1 cellular context compared by ENCODE assay signal in the genomic region with DNA sequence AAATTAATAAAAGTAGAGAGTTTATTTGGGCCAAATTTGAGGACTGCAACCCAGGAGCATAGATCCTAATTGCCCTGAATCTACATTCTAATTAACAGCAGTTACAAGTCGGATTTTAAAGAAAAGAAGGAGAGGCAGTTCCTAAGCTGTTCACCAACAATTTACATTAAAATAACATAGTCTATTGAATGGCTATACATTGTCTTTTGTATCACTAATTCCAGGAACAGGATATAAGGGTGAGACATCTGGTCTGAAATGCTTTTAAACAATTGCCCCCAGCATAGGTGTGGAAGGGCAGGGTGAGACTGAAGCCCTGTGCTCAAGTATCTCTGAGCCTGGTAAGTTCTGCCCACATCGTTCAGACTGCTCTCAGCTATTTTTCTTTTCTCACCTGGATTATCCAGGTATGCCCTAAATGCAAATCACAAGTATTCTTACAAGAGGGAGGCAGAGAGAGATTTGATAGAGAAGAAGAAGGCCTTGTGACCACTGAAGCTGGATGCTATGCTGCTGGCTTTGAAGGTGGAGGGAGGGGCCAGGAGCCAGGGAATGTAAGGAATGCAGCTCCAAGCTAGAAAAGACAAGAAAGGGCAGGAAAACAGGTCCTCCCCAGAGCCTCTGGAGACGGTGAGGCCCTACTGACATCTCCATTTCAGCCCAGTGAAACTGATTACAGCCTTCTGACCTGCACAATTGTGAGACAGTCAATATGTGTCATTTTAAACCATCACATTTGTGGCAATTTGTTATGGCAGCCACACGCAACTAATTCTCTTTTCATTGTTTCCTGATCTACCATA.
A peak's percentile ranks its signal among the peaks of the same experiment; 100 is the strongest.
TF ChIP-seq lines count a peak whose summit lies in the region.

No MANE protein-coding gene starts in this region.

TF ChIP-seq in HepG2, 621 proteins besides CTCF, POLR2A, EP300 and RAD21 (continued from another document and continues in another):
- no peak for TF ChIP-seq REST (IDR thresholded peaks at IDR 0.05; ENCODE audit: borderline replicate concordance in 1 of 2, low read depth in 1 of 2, low read length in 2 of 2)
- TF ChIP-seq, protein P1, sequence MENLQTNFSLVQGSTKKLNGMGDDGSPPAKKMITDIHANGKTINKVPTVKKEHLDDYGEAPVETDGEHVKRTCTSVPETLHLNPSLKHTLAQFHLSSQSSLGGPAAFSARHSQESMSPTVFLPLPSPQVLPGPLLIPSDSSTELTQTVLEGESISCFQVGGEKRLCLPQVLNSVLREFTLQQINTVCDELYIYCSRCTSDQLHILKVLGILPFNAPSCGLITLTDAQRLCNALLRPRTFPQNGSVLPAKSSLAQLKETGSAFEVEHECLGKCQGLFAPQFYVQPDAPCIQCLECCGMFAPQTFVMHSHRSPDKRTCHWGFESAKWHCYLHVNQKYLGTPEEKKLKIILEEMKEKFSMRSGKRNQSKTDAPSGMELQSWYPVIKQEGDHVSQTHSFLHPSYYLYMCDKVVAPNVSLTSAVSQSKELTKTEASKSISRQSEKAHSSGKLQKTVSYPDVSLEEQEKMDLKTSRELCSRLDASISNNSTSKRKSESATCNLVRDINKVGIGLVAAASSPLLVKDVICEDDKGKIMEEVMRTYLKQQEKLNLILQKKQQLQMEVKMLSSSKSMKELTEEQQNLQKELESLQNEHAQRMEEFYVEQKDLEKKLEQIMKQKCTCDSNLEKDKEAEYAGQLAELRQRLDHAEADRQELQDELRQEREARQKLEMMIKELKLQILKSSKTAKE (CRISPR knock-in tag; IDR thresholded peaks at IDR 0.05; ENCODE audit: borderline replicate concordance), result no peak
- 0 out of 2 replicates have a peak, but pooled peaks have one; percentile 42 for TF ChIP-seq PHF21A (CRISPR knock-in tag; IDR thresholded peaks at IDR 0.05)
- no peak for TF ChIP-seq FOSL2 (CRISPR knock-in tag; IDR thresholded peaks at IDR 0.05)
- no peak for TF ChIP-seq KLF6 (CRISPR knock-in tag; IDR thresholded peaks at IDR 0.05)
- TF ChIP-seq ATF1 (CRISPR knock-in tag; IDR thresholded peaks at IDR 0.05), result no peak
- no peak for TF ChIP-seq ZNF646 (CRISPR knock-in tag; IDR thresholded peaks at IDR 0.05)
- no peak for TF ChIP-seq ZKSCAN8 (CRISPR knock-in tag; IDR thresholded peaks at IDR 0.05; ENCODE audit: borderline replicate concordance)
- TF ChIP-seq RXRA (CRISPR knock-in tag; IDR thresholded peaks at IDR 0.05), result no peak
- TF ChIP-seq PHF20 (CRISPR knock-in tag; IDR thresholded peaks at IDR 0.05), result no peak
- no peak for TF ChIP-seq NFYB (CRISPR knock-in tag; IDR thresholded peaks at IDR 0.05)
- TF ChIP-seq, protein P2, sequence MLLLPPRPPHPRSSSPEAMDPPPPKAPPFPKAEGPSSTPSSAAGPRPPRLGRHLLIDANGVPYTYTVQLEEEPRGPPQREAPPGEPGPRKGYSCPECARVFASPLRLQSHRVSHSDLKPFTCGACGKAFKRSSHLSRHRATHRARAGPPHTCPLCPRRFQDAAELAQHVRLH (CRISPR knock-in tag; IDR thresholded peaks at IDR 0.05; ENCODE audit: borderline replicate concordance, low read depth), result no peak
- peak; percentile 49; the same call in 1 of the 2 replicates for TF ChIP-seq FOXO1 (CRISPR knock-in tag; IDR thresholded peaks at IDR 0.05)
- TF ChIP-seq TBX2 (CRISPR knock-in tag; IDR thresholded peaks at IDR 0.05; ENCODE audit: borderline replicate concordance), result 0 out of 2 replicates have a peak, but pooled peaks have one; percentile 20
- TF ChIP-seq, protein P3, sequence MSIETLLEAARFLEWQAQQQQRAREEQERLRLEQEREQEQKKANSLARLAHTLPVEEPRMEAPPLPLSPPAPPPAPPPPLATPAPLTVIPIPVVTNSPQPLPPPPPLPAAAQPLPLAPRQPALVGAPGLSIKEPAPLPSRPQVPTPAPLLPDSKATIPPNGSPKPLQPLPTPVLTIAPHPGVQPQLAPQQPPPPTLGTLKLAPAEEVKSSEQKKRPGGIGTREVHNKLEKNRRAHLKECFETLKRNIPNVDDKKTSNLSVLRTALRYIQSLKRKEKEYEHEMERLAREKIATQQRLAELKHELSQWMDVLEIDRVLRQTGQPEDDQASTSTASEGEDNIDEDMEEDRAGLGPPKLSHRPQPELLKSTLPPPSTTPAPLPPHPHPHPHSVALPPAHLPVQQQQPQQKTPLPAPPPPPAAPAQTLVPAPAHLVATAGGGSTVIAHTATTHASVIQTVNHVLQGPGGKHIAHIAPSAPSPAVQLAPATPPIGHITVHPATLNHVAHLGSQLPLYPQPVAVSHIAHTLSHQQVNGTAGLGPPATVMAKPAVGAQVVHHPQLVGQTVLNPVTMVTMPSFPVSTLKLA (IDR thresholded peaks at IDR 0.05), result no peak
- peak; percentile 68; the same call in 1 of the 2 replicates for TF ChIP-seq ZNF12 (CRISPR knock-in tag; IDR thresholded peaks at IDR 0.05)
- peak; percentile 10; the same call in 1 of the 2 replicates for TF ChIP-seq RARA (CRISPR knock-in tag; IDR thresholded peaks at IDR 0.05)
- 0 out of 2 replicates have a peak, but pooled peaks have one; percentile 24 for TF ChIP-seq ERF (CRISPR knock-in tag; IDR thresholded peaks at IDR 0.05)
- no peak for TF ChIP-seq MTF2 (CRISPR knock-in tag; IDR thresholded peaks at IDR 0.05; ENCODE audit: borderline replicate concordance)
- TF ChIP-seq ZNF549 (CRISPR knock-in tag; IDR thresholded peaks at IDR 0.05), result no peak
- TF ChIP-seq, protein P4, sequence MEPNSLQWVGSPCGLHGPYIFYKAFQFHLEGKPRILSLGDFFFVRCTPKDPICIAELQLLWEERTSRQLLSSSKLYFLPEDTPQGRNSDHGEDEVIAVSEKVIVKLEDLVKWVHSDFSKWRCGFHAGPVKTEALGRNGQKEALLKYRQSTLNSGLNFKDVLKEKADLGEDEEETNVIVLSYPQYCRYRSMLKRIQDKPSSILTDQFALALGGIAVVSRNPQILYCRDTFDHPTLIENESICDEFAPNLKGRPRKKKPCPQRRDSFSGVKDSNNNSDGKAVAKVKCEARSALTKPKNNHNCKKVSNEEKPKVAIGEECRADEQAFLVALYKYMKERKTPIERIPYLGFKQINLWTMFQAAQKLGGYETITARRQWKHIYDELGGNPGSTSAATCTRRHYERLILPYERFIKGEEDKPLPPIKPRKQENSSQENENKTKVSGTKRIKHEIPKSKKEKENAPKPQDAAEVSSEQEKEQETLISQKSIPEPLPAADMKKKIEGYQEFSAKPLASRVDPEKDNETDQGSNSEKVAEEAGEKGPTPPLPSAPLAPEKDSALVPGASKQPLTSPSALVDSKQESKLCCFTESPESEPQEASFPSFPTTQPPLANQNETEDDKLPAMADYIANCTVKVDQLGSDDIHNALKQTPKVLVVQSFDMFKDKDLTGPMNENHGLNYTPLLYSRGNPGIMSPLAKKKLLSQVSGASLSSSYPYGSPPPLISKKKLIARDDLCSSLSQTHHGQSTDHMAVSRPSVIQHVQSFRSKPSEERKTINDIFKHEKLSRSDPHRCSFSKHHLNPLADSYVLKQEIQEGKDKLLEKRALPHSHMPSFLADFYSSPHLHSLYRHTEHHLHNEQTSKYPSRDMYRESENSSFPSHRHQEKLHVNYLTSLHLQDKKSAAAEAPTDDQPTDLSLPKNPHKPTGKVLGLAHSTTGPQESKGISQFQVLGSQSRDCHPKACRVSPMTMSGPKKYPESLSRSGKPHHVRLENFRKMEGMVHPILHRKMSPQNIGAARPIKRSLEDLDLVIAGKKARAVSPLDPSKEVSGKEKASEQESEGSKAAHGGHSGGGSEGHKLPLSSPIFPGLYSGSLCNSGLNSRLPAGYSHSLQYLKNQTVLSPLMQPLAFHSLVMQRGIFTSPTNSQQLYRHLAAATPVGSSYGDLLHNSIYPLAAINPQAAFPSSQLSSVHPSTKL (CRISPR knock-in tag; IDR thresholded peaks at IDR 0.05), result peak; percentile 50
- no peak for TF ChIP-seq TFAP4 (IDR thresholded peaks at IDR 0.05; ENCODE audit: borderline replicate concordance, low read depth)
- TF ChIP-seq, protein P5, sequence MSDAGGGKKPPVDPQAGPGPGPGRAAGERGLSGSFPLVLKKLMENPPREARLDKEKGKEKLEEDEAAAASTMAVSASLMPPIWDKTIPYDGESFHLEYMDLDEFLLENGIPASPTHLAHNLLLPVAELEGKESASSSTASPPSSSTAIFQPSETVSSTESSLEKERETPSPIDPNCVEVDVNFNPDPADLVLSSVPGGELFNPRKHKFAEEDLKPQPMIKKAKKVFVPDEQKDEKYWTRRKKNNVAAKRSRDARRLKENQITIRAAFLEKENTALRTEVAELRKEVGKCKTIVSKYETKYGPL (CRISPR knock-in tag; IDR thresholded peaks at IDR 0.05), result no peak
- TF ChIP-seq ZNF121 (CRISPR knock-in tag; IDR thresholded peaks at IDR 0.05), result 0 out of 2 replicates have a peak, but pooled peaks have one; percentile 28
- TF ChIP-seq ZNF737 (CRISPR knock-in tag; IDR thresholded peaks at IDR 0.05; ENCODE audit: borderline replicate concordance), result no peak
- TF ChIP-seq SETDB1 (CRISPR knock-in tag; IDR thresholded peaks at IDR 0.05; ENCODE audit: borderline replicate concordance), result no peak
- TF ChIP-seq HMG20B (CRISPR knock-in tag; conservative IDR thresholded peaks at IDR 0.05), result no peak; the same call in 1 of the 2 replicates
- no peak for TF ChIP-seq HNRNPH1 (optimal IDR thresholded peaks at IDR 0.05; ENCODE audit: low read depth, low read length)
- TF ChIP-seq ZNF777 (CRISPR knock-in tag; IDR thresholded peaks at IDR 0.05), result no peak
- TF ChIP-seq SAP130 (CRISPR knock-in tag; IDR thresholded peaks at IDR 0.05; ENCODE audit: low read depth), result 0 out of 2 replicates have a peak, but pooled peaks have one; percentile 22
- TF ChIP-seq ZNF703 (CRISPR knock-in tag; IDR thresholded peaks at IDR 0.05; ENCODE audit: borderline replicate concordance), result no peak
- TF ChIP-seq GATAD2A (CRISPR knock-in tag; IDR thresholded peaks at IDR 0.05), result peak; percentile 32; the same call in 1 of the 2 replicates
- no peak for TF ChIP-seq LCORL (IDR thresholded peaks at IDR 0.05)
- TF ChIP-seq LCORL (CRISPR knock-in tag; IDR thresholded peaks at IDR 0.05), result no peak
- TF ChIP-seq CEBPB (IDR thresholded peaks at IDR 0.05; ENCODE audit: borderline replicate concordance, low read depth, low read length), result no peak
- peak; percentile 41; the same call in 1 of the 2 replicates for TF ChIP-seq ZMYM4 (CRISPR knock-in tag; IDR thresholded peaks at IDR 0.05)
- no peak for TF ChIP-seq ZNF30 (CRISPR knock-in tag; IDR thresholded peaks at IDR 0.05)
- no peak for TF ChIP-seq ZMAT3 (CRISPR knock-in tag; conservative IDR thresholded peaks at IDR 0.05)
